Comparison of ENCODE assay signal across 6 cellular contexts in genomic region chr10:131495892-131496291, GRCh38.
"Had no signal": no experiment of that assay in that cellular context is flagged by ENCODE, and none has a peak within 500 bp of the region (broad histone marks: within the 10 kb centered on the region; RNA-seq: fewer than 3 reads in every experiment).

No MANE protein-coding gene starts in this region.

- H3K4me1 Mint-ChIP-seq: GM23338 had no signal

- H3K4me3 ChIP-seq: GM23338, HAP-1, K562 had no signal

- H3K4me1 ChIP-seq: HAP-1 had no signal

- H3K9me3 ChIP-seq: HAP-1 had no signal

- H3K36me3 ChIP-seq: HAP-1 had no signal

- FAIRE-seq: HTR-8/SVneo, K562 had no signal

- DNase-seq: HFFc6, IMR-90 had no signal

- H3K27ac Mint-ChIP-seq: GM23338, HFFc6 had no signal

- H3K4me3 Mint-ChIP-seq: GM23338, HFFc6 had no signal
